Comparison of ENCODE assay signal across 1 cellular context in the genomic region with DNA sequence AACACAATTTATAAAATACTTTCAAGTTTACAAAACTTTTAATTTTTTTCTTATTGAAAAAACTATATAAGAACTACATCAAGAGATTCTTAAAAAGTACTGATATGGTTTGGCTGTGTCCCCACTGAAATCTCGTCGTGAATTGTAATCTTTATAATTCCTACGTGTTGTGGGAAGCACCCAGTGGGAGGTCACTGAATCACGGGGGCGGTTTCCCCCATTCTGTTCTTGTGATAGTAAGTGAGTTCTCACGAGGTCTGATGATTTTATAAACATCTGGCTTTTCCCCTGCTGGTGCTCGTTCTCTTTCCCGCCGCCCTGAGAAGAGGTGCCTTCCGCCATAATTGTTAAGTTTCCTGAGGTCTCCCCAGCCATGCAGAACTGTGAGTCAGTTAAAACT.
TF ChIP-seq lines count a peak whose summit lies in the region.

No MANE protein-coding gene starts in this region.

TF ChIP-seq in WTC11, 78 proteins besides CTCF, POLR2A, EP300 and RAD21:
- TF ChIP-seq, protein P1, sequence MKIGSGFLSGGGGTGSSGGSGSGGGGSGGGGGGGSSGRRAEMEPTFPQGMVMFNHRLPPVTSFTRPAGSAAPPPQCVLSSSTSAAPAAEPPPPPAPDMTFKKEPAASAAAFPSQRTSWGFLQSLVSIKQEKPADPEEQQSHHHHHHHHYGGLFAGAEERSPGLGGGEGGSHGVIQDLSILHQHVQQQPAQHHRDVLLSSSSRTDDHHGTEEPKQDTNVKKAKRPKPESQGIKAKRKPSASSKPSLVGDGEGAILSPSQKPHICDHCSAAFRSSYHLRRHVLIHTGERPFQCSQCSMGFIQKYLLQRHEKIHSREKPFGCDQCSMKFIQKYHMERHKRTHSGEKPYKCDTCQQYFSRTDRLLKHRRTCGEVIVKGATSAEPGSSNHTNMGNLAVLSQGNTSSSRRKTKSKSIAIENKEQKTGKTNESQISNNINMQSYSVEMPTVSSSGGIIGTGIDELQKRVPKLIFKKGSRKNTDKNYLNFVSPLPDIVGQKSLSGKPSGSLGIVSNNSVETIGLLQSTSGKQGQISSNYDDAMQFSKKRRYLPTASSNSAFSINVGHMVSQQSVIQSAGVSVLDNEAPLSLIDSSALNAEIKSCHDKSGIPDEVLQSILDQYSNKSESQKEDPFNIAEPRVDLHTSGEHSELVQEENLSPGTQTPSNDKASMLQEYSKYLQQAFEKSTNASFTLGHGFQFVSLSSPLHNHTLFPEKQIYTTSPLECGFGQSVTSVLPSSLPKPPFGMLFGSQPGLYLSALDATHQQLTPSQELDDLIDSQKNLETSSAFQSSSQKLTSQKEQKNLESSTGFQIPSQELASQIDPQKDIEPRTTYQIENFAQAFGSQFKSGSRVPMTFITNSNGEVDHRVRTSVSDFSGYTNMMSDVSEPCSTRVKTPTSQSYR (CRISPR knock-in tag; IDR thresholded peaks at IDR 0.05), result no peak
- TF ChIP-seq, protein P2, sequence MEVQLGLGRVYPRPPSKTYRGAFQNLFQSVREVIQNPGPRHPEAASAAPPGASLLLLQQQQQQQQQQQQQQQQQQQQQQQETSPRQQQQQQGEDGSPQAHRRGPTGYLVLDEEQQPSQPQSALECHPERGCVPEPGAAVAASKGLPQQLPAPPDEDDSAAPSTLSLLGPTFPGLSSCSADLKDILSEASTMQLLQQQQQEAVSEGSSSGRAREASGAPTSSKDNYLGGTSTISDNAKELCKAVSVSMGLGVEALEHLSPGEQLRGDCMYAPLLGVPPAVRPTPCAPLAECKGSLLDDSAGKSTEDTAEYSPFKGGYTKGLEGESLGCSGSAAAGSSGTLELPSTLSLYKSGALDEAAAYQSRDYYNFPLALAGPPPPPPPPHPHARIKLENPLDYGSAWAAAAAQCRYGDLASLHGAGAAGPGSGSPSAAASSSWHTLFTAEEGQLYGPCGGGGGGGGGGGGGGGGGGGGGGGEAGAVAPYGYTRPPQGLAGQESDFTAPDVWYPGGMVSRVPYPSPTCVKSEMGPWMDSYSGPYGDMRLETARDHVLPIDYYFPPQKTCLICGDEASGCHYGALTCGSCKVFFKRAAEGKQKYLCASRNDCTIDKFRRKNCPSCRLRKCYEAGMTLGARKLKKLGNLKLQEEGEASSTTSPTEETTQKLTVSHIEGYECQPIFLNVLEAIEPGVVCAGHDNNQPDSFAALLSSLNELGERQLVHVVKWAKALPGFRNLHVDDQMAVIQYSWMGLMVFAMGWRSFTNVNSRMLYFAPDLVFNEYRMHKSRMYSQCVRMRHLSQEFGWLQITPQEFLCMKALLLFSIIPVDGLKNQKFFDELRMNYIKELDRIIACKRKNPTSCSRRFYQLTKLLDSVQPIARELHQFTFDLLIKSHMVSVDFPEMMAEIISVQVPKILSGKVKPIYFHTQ (CRISPR knock-in tag; IDR thresholded peaks at IDR 0.05), result no peak
- TF ChIP-seq, protein P3, sequence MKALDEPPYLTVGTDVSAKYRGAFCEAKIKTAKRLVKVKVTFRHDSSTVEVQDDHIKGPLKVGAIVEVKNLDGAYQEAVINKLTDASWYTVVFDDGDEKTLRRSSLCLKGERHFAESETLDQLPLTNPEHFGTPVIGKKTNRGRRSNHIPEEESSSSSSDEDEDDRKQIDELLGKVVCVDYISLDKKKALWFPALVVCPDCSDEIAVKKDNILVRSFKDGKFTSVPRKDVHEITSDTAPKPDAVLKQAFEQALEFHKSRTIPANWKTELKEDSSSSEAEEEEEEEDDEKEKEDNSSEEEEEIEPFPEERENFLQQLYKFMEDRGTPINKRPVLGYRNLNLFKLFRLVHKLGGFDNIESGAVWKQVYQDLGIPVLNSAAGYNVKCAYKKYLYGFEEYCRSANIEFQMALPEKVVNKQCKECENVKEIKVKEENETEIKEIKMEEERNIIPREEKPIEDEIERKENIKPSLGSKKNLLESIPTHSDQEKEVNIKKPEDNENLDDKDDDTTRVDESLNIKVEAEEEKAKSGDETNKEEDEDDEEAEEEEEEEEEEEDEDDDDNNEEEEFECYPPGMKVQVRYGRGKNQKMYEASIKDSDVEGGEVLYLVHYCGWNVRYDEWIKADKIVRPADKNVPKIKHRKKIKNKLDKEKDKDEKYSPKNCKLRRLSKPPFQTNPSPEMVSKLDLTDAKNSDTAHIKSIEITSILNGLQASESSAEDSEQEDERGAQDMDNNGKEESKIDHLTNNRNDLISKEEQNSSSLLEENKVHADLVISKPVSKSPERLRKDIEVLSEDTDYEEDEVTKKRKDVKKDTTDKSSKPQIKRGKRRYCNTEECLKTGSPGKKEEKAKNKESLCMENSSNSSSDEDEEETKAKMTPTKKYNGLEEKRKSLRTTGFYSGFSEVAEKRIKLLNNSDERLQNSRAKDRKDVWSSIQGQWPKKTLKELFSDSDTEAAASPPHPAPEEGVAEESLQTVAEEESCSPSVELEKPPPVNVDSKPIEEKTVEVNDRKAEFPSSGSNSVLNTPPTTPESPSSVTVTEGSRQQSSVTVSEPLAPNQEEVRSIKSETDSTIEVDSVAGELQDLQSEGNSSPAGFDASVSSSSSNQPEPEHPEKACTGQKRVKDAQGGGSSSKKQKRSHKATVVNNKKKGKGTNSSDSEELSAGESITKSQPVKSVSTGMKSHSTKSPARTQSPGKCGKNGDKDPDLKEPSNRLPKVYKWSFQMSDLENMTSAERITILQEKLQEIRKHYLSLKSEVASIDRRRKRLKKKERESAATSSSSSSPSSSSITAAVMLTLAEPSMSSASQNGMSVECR (CRISPR knock-in tag; IDR thresholded peaks at IDR 0.05; ENCODE audit: borderline replicate concordance), result no peak
- TF ChIP-seq ZNF219 (CRISPR knock-in tag; IDR thresholded peaks at IDR 0.05; ENCODE audit: borderline replicate concordance) (no peak), MXD4 (CRISPR knock-in tag; IDR thresholded peaks at IDR 0.05; ENCODE audit: borderline replicate concordance) (no peak), SP1 (CRISPR knock-in tag; conservative IDR thresholded peaks at IDR 0.05) (no peak), TP53 (CRISPR knock-in tag; IDR thresholded peaks at IDR 0.05) (no peak)
- TF ChIP-seq, protein P4, sequence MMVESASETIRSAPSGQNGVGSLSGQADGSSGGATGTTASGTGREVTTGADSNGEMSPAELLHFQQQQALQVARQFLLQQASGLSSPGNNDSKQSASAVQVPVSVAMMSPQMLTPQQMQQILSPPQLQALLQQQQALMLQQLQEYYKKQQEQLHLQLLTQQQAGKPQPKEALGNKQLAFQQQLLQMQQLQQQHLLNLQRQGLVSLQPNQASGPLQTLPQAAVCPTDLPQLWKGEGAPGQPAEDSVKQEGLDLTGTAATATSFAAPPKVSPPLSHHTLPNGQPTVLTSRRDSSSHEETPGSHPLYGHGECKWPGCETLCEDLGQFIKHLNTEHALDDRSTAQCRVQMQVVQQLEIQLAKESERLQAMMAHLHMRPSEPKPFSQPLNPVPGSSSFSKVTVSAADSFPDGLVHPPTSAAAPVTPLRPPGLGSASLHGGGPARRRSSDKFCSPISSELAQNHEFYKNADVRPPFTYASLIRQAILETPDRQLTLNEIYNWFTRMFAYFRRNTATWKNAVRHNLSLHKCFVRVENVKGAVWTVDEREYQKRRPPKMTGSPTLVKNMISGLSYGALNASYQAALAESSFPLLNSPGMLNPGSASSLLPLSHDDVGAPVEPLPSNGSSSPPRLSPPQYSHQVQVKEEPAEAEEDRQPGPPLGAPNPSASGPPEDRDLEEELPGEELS (CRISPR knock-in tag; IDR thresholded peaks at IDR 0.05), result no peak
- TF ChIP-seq, protein P5, sequence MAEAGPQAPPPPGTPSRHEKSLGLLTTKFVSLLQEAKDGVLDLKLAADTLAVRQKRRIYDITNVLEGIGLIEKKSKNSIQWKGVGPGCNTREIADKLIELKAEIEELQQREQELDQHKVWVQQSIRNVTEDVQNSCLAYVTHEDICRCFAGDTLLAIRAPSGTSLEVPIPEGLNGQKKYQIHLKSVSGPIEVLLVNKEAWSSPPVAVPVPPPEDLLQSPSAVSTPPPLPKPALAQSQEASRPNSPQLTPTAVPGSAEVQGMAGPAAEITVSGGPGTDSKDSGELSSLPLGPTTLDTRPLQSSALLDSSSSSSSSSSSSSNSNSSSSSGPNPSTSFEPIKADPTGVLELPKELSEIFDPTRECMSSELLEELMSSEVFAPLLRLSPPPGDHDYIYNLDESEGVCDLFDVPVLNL (CRISPR knock-in tag; IDR thresholded peaks at IDR 0.05; ENCODE audit: borderline replicate concordance, low read depth), result no peak
